Comparison of ENCODE assay signal across 8 cellular contexts in genomic region chr2:197706839-197707207, GRCh38. TPM values are rescaled to one million over a fixed set of nuclear protein-coding genes. Genes with fewer than 3 reads are reported as not detected.
A peak's percentile ranks its signal among the peaks of the same experiment; 100 is the strongest.
DNase-seq lines count a peak whose midpoint lies in the region; ATAC-seq, FAIRE-seq and TF ChIP-seq lines count a peak whose summit lies in the region.

No MANE protein-coding gene starts in this region.

- no peaks in the 10 kb centered on the region for H3K9me3 ChIP-seq in heart right ventricle
- H3K9me3 ChIP-seq in HepG2 (ENCODE audit: low read length): no peaks in the 10 kb centered on the region
- no peaks in the 10 kb centered on the region for H3K9me3 ChIP-seq in vagina

- TF ChIP-seq CTCF in heart right ventricle (IDR thresholded peaks at IDR 0.05): no peak
- no peak for TF ChIP-seq CTCF in astrocyte of the cerebellum (IDR thresholded peaks at IDR 0.05; ENCODE audit: low read depth, low read length, missing control alignments)
- TF ChIP-seq CTCF in HepG2 (CRISPR knock-in tag; IDR thresholded peaks at IDR 0.05): no peak
- TF ChIP-seq CTCF in vagina (IDR thresholded peaks at IDR 0.05): no peak

- peak overlapping the region; percentile 84 for H3K4me2 ChIP-seq in HepG2 (ENCODE audit: low read depth, low read length)

- H2AFZ ChIP-seq in HepG2 (ENCODE audit: low read length): no peak overlapping the region

- in situ Hi-C loops in astrocyte of the cerebellum (cut with HindIII; ENCODE audit: low sequenced_read_pairs) (no loop called here), HepG2 (cut with HindIII; ENCODE audit: extremely low pct_ligation_motif_present, low pct_unique_long_range_greater_than_20kb) (loop anchor here (5.0 to 10.0 kb wide), 2 partner anchors 70 to 192 kb away; partner anchors contain the start of gene MOB4)

- H3K4me1 ChIP-seq in heart right ventricle (peaks cover 2 to 51% (median 40%) of the 10 kb centered on the region in 9 donors), HepG2 (ENCODE audit: insufficient read depth, low read length) (peaks cover 30% of the 10 kb centered on the region), vagina (peaks cover 31% of the 10 kb centered on the region)

- no peak for TF ChIP-seq RAD21 in HepG2 (CRISPR knock-in tag; IDR thresholded peaks at IDR 0.05)

- POLR2A ChIA-PET in HepG2 (lab: Yijun Ruan, JAX): interaction anchor here (0.9 to 2.9 kb wide), 5 partner anchors 94 to 272 kb away, joined by 3 to 40 read pairs (median 11); partner anchors contain the start of genes COQ10B, HSPD1, HSPE1 and MOB4

- H3K4me3 ChIP-seq in heart right ventricle (peak overlapping the region in 9 of 10 donors; percentile 59 to 99 (median 91)), astrocyte of the cerebellum (ENCODE audit: low read depth, low read length) (peak overlapping the region; percentile 65), HepG2 (replicated peaks in 1 of 3; ENCODE audit: insufficient read depth in 1 of 3, low read depth in 2 of 3, low read length in 3 of 3) (peak overlapping the region; percentile 60 to 86 (median 85)), vagina (peak overlapping the region; percentile 85 to 93)

- H4K20me1 ChIP-seq in HepG2 (ENCODE audit: insufficient read depth, low read length): peaks cover 22% of the 10 kb centered on the region

- ATAC-seq in heart right ventricle (no peak), left ventricle myocardium superior (no peak), HepG2 (peak; percentile 50), HG03135 (IDR thresholded peaks at IDR 0.05; ENCODE audit: unreplicated experiment) (no peak)

- CTCF ChIA-PET in HepG2 (lab: Yijun Ruan, JAX; ENCODE audit: low intra/inter-chr PET ratio, low total read pairs): interaction anchor here (0.7 to 1.6 kb wide), 3 partner anchors 71 to 96 kb away, joined by 3 to 20 read pairs (median 4); no protein-coding TSS in a partner anchor

- no peaks in the 10 kb centered on the region for H3K27me3 ChIP-seq in heart right ventricle
- H3K27me3 ChIP-seq in HepG2 (ENCODE audit: control insufficient read depth in 1 of 2, insufficient read depth in 2 of 2, low read length in 2 of 2): no peaks in the 10 kb centered on the region; a peak in 1 of 5 replicates
- H3K27me3 ChIP-seq in vagina: no peaks in the 10 kb centered on the region

- intact Hi-C loops in heart right ventricle (cut with DNase I): loop anchor here in 9 of 10 donors (2.0 to 10.0 kb wide), 10 partner anchors 70 to 590 kb away; partner anchors contain the start of genes MOB4 (in 5 of the 9), SF3B1 (in 2 of the 9), HSPD1 (in 1 of the 9) and HSPE1 (in 1 of the 9)
- intact Hi-C loops in left ventricle myocardium superior (cut with micrococcal nuclease): no loop called here
- intact Hi-C loops in HepG2 (cut with micrococcal nuclease; ENCODE audit: unreplicated experiment): loop anchor here (1.0 to 10.0 kb wide), 5 partner anchors 71 to 312 kb away; partner anchors contain the start of genes COQ10B and SF3B1
- intact Hi-C loops in vagina (cut with DNase I): loop anchor here (10.0 kb wide), 1 partner anchor 202 kb away; the partner anchor contains the start of gene HSPE1

- peaks cover 0 to 15% (median 2%) of the 10 kb centered on the region in 9 donors for H3K36me3 ChIP-seq in heart right ventricle
- H3K36me3 ChIP-seq in HepG2 (replicated peaks in 1 of 2; ENCODE audit: control insufficient read depth in 1 of 2, insufficient read depth in 2 of 2, low read length in 2 of 2): peaks cover 0 to 7% of the 10 kb centered on the region in 2 experiments; a peak in 2 of 5 replicates
- no peaks in the 10 kb centered on the region for H3K36me3 ChIP-seq in vagina

- H3K27ac ChIP-seq in heart right ventricle (no peak overlapping the region), HepG2 (ENCODE audit: extremely low read length, insufficient read depth, low read length) (no peak overlapping the region), vagina (no peak overlapping the region)

- peak overlapping the region; percentile 69 for H3K9ac ChIP-seq in HepG2 (ENCODE audit: insufficient read depth, low read depth, low read length)

- no peak for FAIRE-seq in HepG2 (lab: Jason Lieb, UNC)

- TF ChIP-seq POLR2A in HepG2 (IDR thresholded peaks at IDR 0.05; ENCODE audit: insufficient read depth in 1 of 2, low read depth in 2 of 2, low read length in 2 of 2) (no peak), vagina (IDR thresholded peaks at IDR 0.05) (no peak)

- H3K79me2 ChIP-seq in HepG2 (ENCODE audit: insufficient read depth, low read length): peaks cover 41% of the 10 kb centered on the region

- 55 to 63% methylated on average over 5 of the region's 5 CpGs for WGBS in heart right ventricle, 2 donors
- 7% methylated on average over 4 of the region's 5 CpGs for WGBS in HepG2 (ENCODE audit: low lambda C conversion rate)

- DNase-seq in heart right ventricle (no peak), left ventricle myocardium superior (no peak), astrocyte of the cerebellum (ENCODE audit: low read depth) (no peak), HepG2 (ENCODE audit: low spot score) (no peak), vagina (ENCODE audit: extremely low spot score in 2 of 2) (no peak), AML-193 (lab: John Stamatoyannopoulos, UW) (no peak), NCI-H524 (lab: John Stamatoyannopoulos, UW) (no peak)

- TF ChIP-seq EP300 in HepG2 (IDR thresholded peaks at IDR 0.05; ENCODE audit: low read depth in 2 of 2, low read length in 2 of 2) (no peak), HepG2 (CRISPR knock-in tag; IDR thresholded peaks at IDR 0.05; ENCODE audit: borderline replicate concordance) (0 out of 2 replicates have a peak, but pooled peaks have one; percentile 25)

- BruUV-seq in HepG2 (replicated peaks; lab: Mats Ljungman, UMichigan): no TSS peak

TF ChIP-seq in HepG2, 621 proteins besides CTCF, POLR2A, EP300 and RAD21 (continues in another document):
- no peak for TF ChIP-seq GLMP (CRISPR knock-in tag; IDR thresholded peaks at IDR 0.05; ENCODE audit: borderline replicate concordance)

RNA-seq across cellular contexts. Expression of gene MARS2, which starts 1.7 kb away (rescaled TPM):
- total RNA-seq in heart right ventricle: 10 to 100 TPM in 1 of 10 donors, 1 to 10 TPM in 9; 5.0 to 11.5 (median 7.7) TPM
- 1 to 10 TPM; 1.2 to 5.0 TPM for polyA plus RNA-seq in heart right ventricle
- 6.7 TPM for total RNA-seq in left ventricle myocardium superior
- 16.2 and 19.5 TPM in 2 replicates for total RNA-seq in HepG2 (2016; rRNA removed; fragmentation: Illumina TruSeq; extraction: Trizol)
- 1.6 TPM in 2 replicates for total RNA-seq in HepG2 (2016; cell fraction: cytosol; rRNA removed; fragmentation: Illumina TruSeq; extraction: Trizol; ENCODE audit: low read depth)
- total RNA-seq in HepG2 (2016; cell fraction: insoluble cytoplasmic fraction; rRNA removed; fragmentation: Illumina TruSeq; extraction: Trizol): 16.1 and 18.2 TPM in 2 replicates
- 5.7 and 6.3 TPM in 2 replicates for total RNA-seq in HepG2 (2016; cell fraction: membrane; rRNA removed; fragmentation: Illumina TruSeq; extraction: Trizol)
- total RNA-seq in HepG2 (2016; cell fraction: nucleus; rRNA removed; fragmentation: Illumina TruSeq; extraction: Trizol): 13.7 and 13.8 TPM in 2 replicates
- polyA plus RNA-seq in HepG2 (2011; rRNA removed): 6.9 and 7.7 TPM in 2 replicates
- polyA plus RNA-seq in HepG2 (2011; cell fraction: cytosol; rRNA removed): 4.5 and 5.9 TPM in 2 replicates
- polyA plus RNA-seq in HepG2 (2011; cell fraction: nucleus; rRNA removed): 9.2 and 10.2 TPM in 2 replicates
- 8.2 and 9.2 TPM in 2 replicates for polyA plus RNA-seq in HepG2 (2012)
- 0.59 and 0.63 TPM in 2 replicates for polyA plus RNA-seq in HepG2 (2016; cell fraction: cytosol; fragmentation: Illumina TruSeq; extraction: Trizol; ENCODE audit: low read depth)
- 18.9 and 19.6 TPM in 2 replicates for polyA plus RNA-seq in HepG2 (2016; cell fraction: insoluble cytoplasmic fraction; fragmentation: Illumina TruSeq; extraction: Trizol; ENCODE audit: low read depth)
- polyA plus RNA-seq in HepG2 (2016; cell fraction: membrane; fragmentation: Illumina TruSeq; extraction: Trizol; ENCODE audit: low read depth): 3.1 and 3.7 TPM in 2 replicates
- polyA plus RNA-seq in HepG2 (2016; cell fraction: nucleus; fragmentation: Illumina TruSeq; extraction: Trizol; ENCODE audit: insufficient read depth, low read depth): 12.7 and 14.0 TPM in 2 replicates
- 21.5 and 21.9 TPM in 2 replicates for polyA minus RNA-seq in HepG2 (2011; rRNA and poly(A)+ RNA removed; ENCODE audit: low replicate concordance)
- 8.2 and 10.2 TPM in 2 replicates for polyA minus RNA-seq in HepG2 (2011; cell fraction: cytosol; rRNA and poly(A)+ RNA removed)
- 27.7 and 32.0 TPM in 2 replicates for polyA minus RNA-seq in HepG2 (2011; cell fraction: nucleus; rRNA and poly(A)+ RNA removed)
- total RNA-seq in vagina: 8.3 TPM

RNA-seq across cellular contexts. Expression of gene RFTN2, which starts 31.4 kb away (rescaled TPM):
- 1 to 10 TPM; 1.2 to 8.4 (median 3.7) TPM for total RNA-seq in heart right ventricle
- polyA plus RNA-seq in heart right ventricle: 1 to 10 TPM; 2.0 TPM
- total RNA-seq in left ventricle myocardium superior: 7.5 TPM
- total RNA-seq in HepG2 (2016; rRNA removed; fragmentation: Illumina TruSeq; extraction: Trizol): not detected in 2 replicates
- not detected in 2 replicates for total RNA-seq in HepG2 (2016; cell fraction: cytosol; rRNA removed; fragmentation: Illumina TruSeq; extraction: Trizol; ENCODE audit: low read depth)
- not detected in 2 replicates for total RNA-seq in HepG2 (2016; cell fraction: insoluble cytoplasmic fraction; rRNA removed; fragmentation: Illumina TruSeq; extraction: Trizol)
- total RNA-seq in HepG2 (2016; cell fraction: membrane; rRNA removed; fragmentation: Illumina TruSeq; extraction: Trizol): not detected in 2 replicates
- total RNA-seq in HepG2 (2016; cell fraction: nucleus; rRNA removed; fragmentation: Illumina TruSeq; extraction: Trizol): not detected in 2 replicates
- not detected in 2 replicates for polyA plus RNA-seq in HepG2 (2011; rRNA removed)
- not detected in 2 replicates for polyA plus RNA-seq in HepG2 (2011; cell fraction: cytosol; rRNA removed)
- not detected in 2 replicates for polyA plus RNA-seq in HepG2 (2011; cell fraction: nucleus; rRNA removed)
- polyA plus RNA-seq in HepG2 (2012): 0.05 and 0.08 TPM in 2 replicates
- not detected in 2 replicates for polyA plus RNA-seq in HepG2 (2016; cell fraction: cytosol; fragmentation: Illumina TruSeq; extraction: Trizol; ENCODE audit: low read depth)
- polyA plus RNA-seq in HepG2 (2016; cell fraction: insoluble cytoplasmic fraction; fragmentation: Illumina TruSeq; extraction: Trizol; ENCODE audit: low read depth): not detected in 2 replicates
- not detected in 2 replicates for polyA plus RNA-seq in HepG2 (2016; cell fraction: membrane; fragmentation: Illumina TruSeq; extraction: Trizol; ENCODE audit: low read depth)
- not detected in 2 replicates for polyA plus RNA-seq in HepG2 (2016; cell fraction: nucleus; fragmentation: Illumina TruSeq; extraction: Trizol; ENCODE audit: insufficient read depth, low read depth)
- not detected in 2 replicates for polyA minus RNA-seq in HepG2 (2011; rRNA and poly(A)+ RNA removed; ENCODE audit: low replicate concordance)
- not detected in 2 replicates for polyA minus RNA-seq in HepG2 (2011; cell fraction: cytosol; rRNA and poly(A)+ RNA removed)
- polyA minus RNA-seq in HepG2 (2011; cell fraction: nucleus; rRNA and poly(A)+ RNA removed): not detected in 2 replicates
- total RNA-seq in vagina: 10.8 TPM
